7 cellular contexts compared by ENCODE assay signal in the genomic region with DNA sequence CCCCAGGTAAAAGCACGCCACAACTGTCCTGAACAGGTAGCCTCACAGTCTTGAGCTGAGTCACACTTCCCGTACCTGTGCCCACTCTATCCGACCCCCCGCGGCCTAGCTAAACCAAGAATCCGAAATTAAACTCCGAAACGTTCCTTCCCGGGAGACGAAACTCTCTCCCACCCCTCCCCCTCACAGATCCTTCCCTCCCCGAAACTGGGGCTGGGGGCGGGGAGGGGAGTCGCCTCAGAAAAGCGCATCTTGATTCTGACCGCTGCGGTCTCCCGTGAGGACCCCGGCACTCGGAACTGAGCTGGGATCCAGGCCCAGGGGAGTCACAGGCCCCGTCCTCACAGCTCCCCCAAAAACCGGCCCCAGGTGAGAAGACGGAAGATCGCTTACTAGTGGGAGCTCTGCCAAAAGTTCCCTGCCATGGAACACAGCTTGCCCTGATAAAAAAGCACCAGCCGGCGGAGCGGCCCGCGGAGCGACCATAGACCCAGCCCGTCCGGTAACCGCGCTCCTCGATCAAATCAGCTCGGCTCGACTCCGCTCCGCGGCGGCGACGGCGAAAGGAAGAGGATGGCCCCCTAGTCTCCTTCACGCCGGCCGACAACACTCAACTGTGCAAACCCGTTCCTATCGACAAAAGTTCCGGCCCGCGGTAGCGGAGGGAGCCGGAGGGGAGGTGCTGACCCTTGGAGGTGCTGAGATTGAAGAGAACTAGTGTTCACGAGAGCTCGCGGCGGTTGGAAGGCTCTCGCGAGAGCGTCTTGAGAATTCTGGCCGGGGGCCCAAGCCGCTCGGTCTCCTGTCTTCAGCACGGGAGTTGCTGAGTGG.
DNase-seq lines count a peak whose midpoint lies in the region; ATAC-seq lines count a peak whose summit lies in the region.

A gene with protein sequence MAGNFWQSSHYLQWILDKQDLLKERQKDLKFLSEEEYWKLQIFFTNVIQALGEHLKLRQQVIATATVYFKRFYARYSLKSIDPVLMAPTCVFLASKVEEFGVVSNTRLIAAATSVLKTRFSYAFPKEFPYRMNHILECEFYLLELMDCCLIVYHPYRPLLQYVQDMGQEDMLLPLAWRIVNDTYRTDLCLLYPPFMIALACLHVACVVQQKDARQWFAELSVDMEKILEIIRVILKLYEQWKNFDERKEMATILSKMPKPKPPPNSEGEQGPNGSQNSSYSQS (minus strand): TSS at position 558 of the 831 bp plus-strand sequence. CDS start 133 bp downstream, at position 425.

- peak; percentile 85 to 91 for DNase-seq in NCI-H1930 (lab: John Stamatoyannopoulos, UW)
- DNase-seq in T-helper 9 cell, result peak; percentile 74
- DNase-seq in astrocyte of the hippocampus (ENCODE audit: low read depth, low spot score), result peak; percentile 98
- DNase-seq in hippocampal formation (lab: John Stamatoyannopoulos, UW), result peak; percentile 82 to 85
- peak; percentile 95 for DNase-seq in retina

- ATAC-seq in GM18502 (IDR thresholded peaks at IDR 0.05; ENCODE audit: poor library complexity, unreplicated experiment) (peak; percentile 97), HG02943 (IDR thresholded peaks at IDR 0.05; ENCODE audit: low read depth, unreplicated experiment) (peak; percentile 99)

Comparison
In these comparisons a context has a peak if more than half of its experiments do, and no peak if none do; other contexts are left out.
1. Peak in every context shown above with its lines: DNase-seq and ATAC-seq.